Comparison of ENCODE assay signal across 1 cellular context in genomic region chr12:54257332-54257731, GRCh38.
TF ChIP-seq lines count a peak whose summit lies in the region.

No MANE protein-coding gene starts in this region.

TF ChIP-seq in IMR-90, 13 proteins besides CTCF, POLR2A, EP300 and RAD21:
- TF ChIP-seq CHD1 (IDR thresholded peaks at IDR 0.05; ENCODE audit: low read depth, low read length) = no peak
- no peak for TF ChIP-seq MXI1 (IDR thresholded peaks at IDR 0.05; ENCODE audit: borderline replicate concordance, low read depth, low read length)
- no peak for TF ChIP-seq MAFK (IDR thresholded peaks at IDR 0.05; ENCODE audit: low read depth, low read length)
- no peak for TF ChIP-seq RFX5 (IDR thresholded peaks at IDR 0.05; ENCODE audit: low read depth, low read length)
